In genomic region chr11:66363805-66364535, GRCh38 we compare ENCODE assay signal across 8 cellular contexts. TPM values are rescaled to one million over a fixed set of nuclear protein-coding genes. Genes with fewer than 3 reads are reported as not detected.
A peak's percentile ranks its signal among the peaks of the same experiment; 100 is the strongest.
DNase-seq lines count a peak whose midpoint lies in the region; ATAC-seq lines count a peak whose summit lies in the region.

No MANE protein-coding gene starts in this region.

- no peaks in the 10 kb centered on the region for H3K27me3 ChIP-seq in right cardiac atrium (ENCODE audit: control insufficient read depth, insufficient read depth)

- 66% methylated on average over 15 of the region's 15 CpGs for WGBS in right cardiac atrium

- H3K9me3 ChIP-seq in right cardiac atrium (ENCODE audit: control insufficient read depth, low read length), result no peaks in the 10 kb centered on the region

- no peaks in the 10 kb centered on the region for H3K4me1 ChIP-seq in right cardiac atrium (ENCODE audit: control insufficient read depth, insufficient read depth, low read length)

- no peak overlapping the region for H3K4me3 ChIP-seq in right cardiac atrium (ENCODE audit: low read length)

- intact Hi-C loops in right cardiac atrium (cut with DNase I), result no loop called here

- no peak overlapping the region for H3K27ac ChIP-seq in right cardiac atrium (ENCODE audit: low read length)

- no peak for ATAC-seq in right cardiac atrium
- no peak for ATAC-seq in HG03520 (IDR thresholded peaks at IDR 0.05; ENCODE audit: unreplicated experiment)
- no peak for ATAC-seq in GM18511 (IDR thresholded peaks at IDR 0.05; ENCODE audit: unreplicated experiment)

- peak; percentile 65 to 71 for DNase-seq in NCI-H526 (lab: John Stamatoyannopoulos, UW)
- no peak for DNase-seq in NCI-H526 treated with DMSO at 0.1 percent for 48 hours (lab: John Stamatoyannopoulos, UW)
- peak; percentile 72 for DNase-seq in RPMI8226
- DNase-seq in activated gamma-delta T cell treated with anti-CD3 and anti-CD28 coated beads, Interleukin-2, amount 50 U/mL, for 16 hours (ENCODE audit: low read depth), result peak; percentile 58
- peak; percentile 46 to 83 (median 76) for DNase-seq in right cardiac atrium
- DNase-seq in stimulated activated CD4-positive, alpha-beta T cell treated with anti-CD3 and anti-CD28 coated beads, Interleukin-4, amount 100 ng/mL, for 48 hours (ENCODE audit: low read depth in 2 of 2), result peak; percentile 73 to 88

RNA-seq across cellular contexts. Expression of gene SLC29A2, which starts 7.6 kb away (rescaled TPM):
- 10 to 100 TPM; 18.7 to 33.2 (median 30.0) TPM for total RNA-seq in right cardiac atrium
- polyA plus RNA-seq in right cardiac atrium, result 24.3 TPM

RNA-seq across cellular contexts. Expression of gene B4GAT1, which starts 16.5 kb away (rescaled TPM):
- total RNA-seq in right cardiac atrium, result 10 to 100 TPM; 43.9 to 67.1 (median 57.0) TPM
- 60.2 TPM for polyA plus RNA-seq in right cardiac atrium

RNA-seq across cellular contexts. Expression of gene BRMS1, which starts 19.1 kb away (rescaled TPM):
- 10 to 100 TPM; 12.7 to 19.8 (median 15.0) TPM for total RNA-seq in right cardiac atrium
- polyA plus RNA-seq in right cardiac atrium, result 26.0 TPM

RNA-seq across cellular contexts. Expression of gene RIN1, which starts 27.7 kb away (rescaled TPM):
- total RNA-seq in right cardiac atrium, result 1 to 10 TPM; 2.0 to 3.8 (median 2.2) TPM
- polyA plus RNA-seq in right cardiac atrium, result 1.6 TPM

RNA-seq across cellular contexts. Expression of gene CD248, which starts 47.1 kb away (rescaled TPM):
- total RNA-seq in right cardiac atrium, result 10 to 100 TPM; 10.5 to 22.9 (median 21.9) TPM
- 12.0 TPM for polyA plus RNA-seq in right cardiac atrium
